In the genomic region with DNA sequence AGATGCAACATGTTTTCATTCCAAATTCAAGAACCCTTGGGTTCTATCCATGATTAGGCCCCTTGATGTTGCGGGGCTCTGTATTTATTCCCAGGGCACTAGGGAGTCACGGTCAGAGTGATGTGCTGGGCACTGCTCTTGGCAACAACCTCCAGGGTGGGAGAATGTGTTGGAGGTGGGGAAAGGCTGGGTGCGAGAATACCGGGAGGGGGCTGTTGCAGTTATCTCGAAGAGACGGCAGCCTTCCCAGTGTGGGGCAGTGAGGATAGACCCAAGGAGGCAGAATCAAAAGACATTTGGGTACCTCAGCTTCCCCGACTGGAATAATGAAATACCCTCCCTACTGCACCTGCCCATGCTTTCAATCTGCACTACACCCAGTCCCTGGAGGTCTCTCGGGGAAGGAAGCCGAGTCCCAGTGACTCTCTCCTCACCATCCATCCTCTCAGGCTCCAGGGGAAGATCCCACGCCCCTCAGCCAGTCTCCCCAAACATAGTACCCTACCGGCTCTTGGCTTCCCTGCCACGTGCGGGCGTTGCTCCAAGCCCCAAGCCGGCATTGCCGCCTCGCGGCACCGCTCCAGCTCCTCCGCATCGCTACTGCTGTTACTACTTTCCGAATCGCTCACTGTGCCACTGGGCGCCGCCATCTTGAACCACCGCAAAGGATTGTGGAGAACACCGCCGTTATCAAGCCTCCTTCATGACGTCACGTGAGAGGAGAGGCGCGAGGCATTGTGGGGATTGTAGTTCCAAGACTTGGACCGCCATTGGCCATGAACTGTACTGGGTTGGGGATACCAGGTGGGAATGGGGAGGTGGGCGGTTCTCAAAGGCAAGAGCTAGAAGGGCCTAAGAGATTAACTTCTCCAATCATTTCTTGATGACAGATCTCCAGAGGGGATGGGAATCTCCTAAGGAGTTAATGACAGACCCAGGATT, we compare ENCODE assay signal across 8 cellular contexts. TPM values are rescaled to one million over a fixed set of nuclear protein-coding genes. Genes with fewer than 3 reads are reported as not detected.
A peak's percentile ranks its signal among the peaks of the same experiment; 100 is the strongest.
DNase-seq lines count a peak whose midpoint lies in the region; ATAC-seq and TF ChIP-seq lines count a peak whose summit lies in the region.

A gene with protein sequence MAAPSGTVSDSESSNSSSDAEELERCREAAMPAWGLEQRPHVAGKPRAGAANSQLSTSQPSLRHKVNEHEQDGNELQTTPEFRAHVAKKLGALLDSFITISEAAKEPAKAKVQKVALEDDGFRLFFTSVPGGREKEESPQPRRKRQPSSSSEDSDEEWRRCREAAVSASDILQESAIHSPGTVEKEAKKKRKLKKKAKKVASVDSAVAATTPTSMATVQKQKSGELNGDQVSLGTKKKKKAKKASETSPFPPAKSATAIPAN (minus strand): TSS at position 663 of the 942 bp plus-strand sequence. CDS start 13 bp downstream, at position 650.

- 1 to 5% (median 1%) methylated on average over 16 to 34 of the region's 34 CpGs for WGBS in adrenal gland, 4 donors

- TF ChIP-seq POLR2A in GM15510 (IDR thresholded peaks at IDR 0.05; ENCODE audit: borderline replicate concordance, extremely low read depth, insufficient read length) (peak; percentile 57), adrenal gland (IDR thresholded peaks at IDR 0.05) (peak in 1 of 2 donors; percentile 60)

- peaks cover 2% of the 10 kb centered on the region for H3K36me3 Mint-ChIP-seq in progenitor cell of endocrine pancreas (ENCODE audit: insufficient read depth)

- H3K27ac Mint-ChIP-seq in progenitor cell of endocrine pancreas: peak within 1 kb of the TSS; percentile 97

- H3K4me3 Mint-ChIP-seq in progenitor cell of endocrine pancreas (ENCODE audit: low read depth): peak within 1 kb of the TSS; percentile 99

- peaks cover 7 to 8% of the 10 kb centered on the region in 2 donors for H3K4me1 ChIP-seq in adrenal gland (replicated peaks in 1 of 2)
- peaks cover 7% of the 10 kb centered on the region for H3K4me1 ChIP-seq in upper lobe of right lung

- H3K9me3 Mint-ChIP-seq in progenitor cell of endocrine pancreas (ENCODE audit: low read depth): no peaks in the 10 kb centered on the region

- TF ChIP-seq CTCF in adrenal gland (IDR thresholded peaks at IDR 0.05): no peak
- TF ChIP-seq CTCF in progenitor cell of endocrine pancreas (IDR thresholded peaks at IDR 0.05; ENCODE audit: unreplicated experiment): no peak
- TF ChIP-seq CTCF in upper lobe of right lung (IDR thresholded peaks at IDR 0.05): no peak

- H3K4me3 ChIP-seq in adrenal gland (peak within 1 kb of the TSS in 3 of 4 donors; percentile 65 to 87 (median 69)), upper lobe of right lung (peak within 1 kb of the TSS; percentile 71)

- H3K36me3 ChIP-seq in adrenal gland (replicated peaks in 1 of 2) (no peaks in the 10 kb centered on the region), upper lobe of right lung (peaks cover 10% of the 10 kb centered on the region)

- H3K27ac ChIP-seq in adrenal gland (peak within 1 kb of the TSS in 3 of 5 donors; percentile 39 to 74 (median 68)), upper lobe of right lung (peak within 1 kb of the TSS; percentile 47)

- no peaks in the 10 kb centered on the region for H3K27me3 ChIP-seq in adrenal gland
- no peaks in the 10 kb centered on the region for H3K27me3 ChIP-seq in upper lobe of right lung

- peaks cover 2% of the 10 kb centered on the region for H3K27me3 Mint-ChIP-seq in progenitor cell of endocrine pancreas

- peaks cover 8% of the 10 kb centered on the region for H3K4me1 Mint-ChIP-seq in progenitor cell of endocrine pancreas (ENCODE audit: low read depth)

- H3K9me3 ChIP-seq in adrenal gland (replicated peaks in 1 of 3): no peaks in the 10 kb centered on the region
- H3K9me3 ChIP-seq in upper lobe of right lung: no peaks in the 10 kb centered on the region

- ATAC-seq in HG02884 (IDR thresholded peaks at IDR 0.05; ENCODE audit: unreplicated experiment) (peak; percentile 97), left cardiac atrium (peak; percentile 99 to 100), upper lobe of right lung (peak; percentile 98)

- intact Hi-C loops in adrenal gland (cut with DNase I): no loop called here
- intact Hi-C loops in left cardiac atrium (cut with DNase I): no loop called here
- intact Hi-C loops in upper lobe of right lung (cut with DNase I): no loop called here

- DNase-seq in NCI-H146 treated with DMSO at 0.1 percent for 48 hours (lab: John Stamatoyannopoulos, UW; ENCODE audit: unreplicated experiment): peak; percentile 88
- DNase-seq in T-helper 1 cell: peak; percentile 73 to 90 (median 85)
- peak; percentile 90 to 97 (median 92) for DNase-seq in adrenal gland
- DNase-seq in left cardiac atrium: peak; percentile 91
- DNase-seq in progenitor cell of endocrine pancreas (ENCODE audit: low spot score, unreplicated experiment): peak; percentile 79
- peak; percentile 92 for DNase-seq in upper lobe of right lung

RNA-seq across cellular contexts. Expression of the gene that starts here (rescaled TPM):
- total RNA-seq in adrenal gland (10 to 100 TPM in 7 of 8 donors, 1 to 10 TPM in 1; 8.9 to 19.2 (median 13.4) TPM), left cardiac atrium (10 to 100 TPM in 1 of 2 donors, 1 to 10 TPM in 1; 8.8 to 10.4 TPM), progenitor cell of endocrine pancreas (16.8 and 17.2 TPM in 2 replicates), upper lobe of right lung (15.5 TPM)
- polyA plus RNA-seq in adrenal gland: 10 to 100 TPM; 10.9 to 14.6 (median 13.0) TPM

Comparison
In these comparisons a context has a peak if more than half of its experiments do, and no peak if none do; other contexts are left out.
1. Peak in every context shown above with its lines: DNase-seq, ATAC-seq, H3K4me3 ChIP-seq and H3K27ac ChIP-seq.